12 cellular contexts compared by ENCODE assay signal in the genomic region with DNA sequence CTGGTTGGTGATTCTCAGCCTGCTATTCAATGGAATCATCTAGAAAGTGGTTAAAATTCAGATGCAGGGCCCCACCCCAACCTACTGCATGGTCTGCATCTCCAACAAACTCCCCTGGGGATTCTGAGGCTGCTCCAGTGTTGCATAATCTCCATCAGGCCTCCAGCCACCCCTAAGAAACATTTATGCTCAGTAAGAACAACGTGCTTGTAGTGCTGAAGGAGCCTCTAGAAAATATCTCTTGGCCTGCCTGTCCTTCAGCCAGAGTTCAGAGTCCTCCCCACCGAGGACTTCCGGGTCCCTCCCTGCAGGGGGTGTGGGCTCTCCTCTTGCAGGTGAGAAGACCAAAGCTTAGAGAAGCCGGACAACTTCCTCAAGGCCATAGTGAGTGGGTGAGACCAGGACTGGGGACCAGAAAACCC.
A peak's percentile ranks its signal among the peaks of the same experiment; 100 is the strongest.
DNase-seq lines count a peak whose midpoint lies in the region; ATAC-seq and TF ChIP-seq lines count a peak whose summit lies in the region.
"Had no signal": no experiment of that assay in that cellular context is flagged by ENCODE, and none has a peak within 500 bp of the region (broad histone marks: within the 10 kb centered on the region; RNA-seq: fewer than 3 reads in every experiment).

No MANE protein-coding gene starts in this region.

- no peaks in the 10 kb centered on the region for H3K9me2 ChIP-seq in DOHH2 (replicated peaks; ENCODE audit: control insufficient read depth, low read length)
- no peaks in the 10 kb centered on the region for H3K9me2 ChIP-seq in OCI-LY1 (ENCODE audit: low read depth, low read length)

- ATAC-seq in GM21529 (IDR thresholded peaks at IDR 0.05; ENCODE audit: unreplicated experiment) = no peak
- ATAC-seq in GM21717 (IDR thresholded peaks at IDR 0.05; ENCODE audit: unreplicated experiment) = no peak

- peaks cover 53% of the 10 kb centered on the region for H3K4me1 ChIP-seq in DOHH2 (ENCODE audit: control insufficient read depth, low read length)
- peaks cover 35% of the 10 kb centered on the region for H3K4me1 ChIP-seq in OCI-LY1 (ENCODE audit: insufficient read depth, low read length, severe bottlenecking)
- peaks cover 7 to 19% of the 10 kb centered on the region in 2 experiments for H3K4me1 ChIP-seq in trophoblast cell (ENCODE audit: control insufficient read depth in 1 of 2, insufficient read depth in 2 of 2, low read length in 2 of 2)

- no peak overlapping the region for H2AK5ac ChIP-seq in trophoblast cell (ENCODE audit: low read length)

- no peak overlapping the region for H2BK12ac ChIP-seq in trophoblast cell (ENCODE audit: low read length)

- H3K27ac ChIP-seq in DOHH2 (ENCODE audit: low read depth, low read length) (no peak overlapping the region), OCI-LY1 (ENCODE audit: low read depth, low read length, poor library complexity, severe bottlenecking) (peak overlapping the region; percentile 14), trophoblast cell (ENCODE audit: low read depth, low read length) (no peak overlapping the region)
- H3K27ac ChIP-seq: thyroid gland had no signal

- no peaks in the 10 kb centered on the region for H4K20me1 ChIP-seq in DOHH2 (ENCODE audit: control insufficient read depth, insufficient read depth, low read depth, low read length)
- no peaks in the 10 kb centered on the region for H4K20me1 ChIP-seq in OCI-LY1 (ENCODE audit: insufficient read depth, low read length)

- no peak overlapping the region for H2BK120ac ChIP-seq in trophoblast cell (ENCODE audit: insufficient read depth, low read length, poor library complexity)

- H3K36me3 ChIP-seq in DOHH2 (ENCODE audit: control insufficient read depth, low read length) (no peaks in the 10 kb centered on the region), OCI-LY1 (ENCODE audit: insufficient read depth, low read length) (no peaks in the 10 kb centered on the region), trophoblast cell (ENCODE audit: control insufficient read depth in 1 of 2, insufficient read depth in 2 of 2, low read length in 2 of 2) (no peaks in the 10 kb centered on the region)
- H3K36me3 ChIP-seq: MG63, thyroid gland had no signal

- H3K4me3 ChIP-seq in DOHH2 (ENCODE audit: low read length) = peak overlapping the region; percentile 31
- H3K4me3 ChIP-seq in OCI-LY1 (ENCODE audit: low read depth, low read length, poor library complexity, severe bottlenecking) = no peak overlapping the region
- H3K4me3 ChIP-seq in trophoblast cell (ENCODE audit: low read depth, low read length) = no peak overlapping the region
- H3K4me3 ChIP-seq: MG63, thyroid gland had no signal

- DNase-seq in fibroblast of gingiva (ENCODE audit: low read depth) (peak; percentile 68), trophoblast cell (no peak), HEK293T (ENCODE audit: extremely low spot score) (no peak), Kasumi-1 (lab: John Stamatoyannopoulos, UW) (no peak)
- DNase-seq: activated CD4-positive, alpha-beta T cell treated with anti-CD3 and anti-CD28 coated beads for 4 hours; MG63; NK-92 treated with Interleukin-12 subunit alpha and Interleukin-12 subunit beta, amount 100 ng/mL, for 24 hours; thyroid gland had no signal

- no peak overlapping the region; the same call in 1 of the 2 replicates for H3K9ac ChIP-seq in OCI-LY1 (ENCODE audit: low read length)
- H3K9ac ChIP-seq in trophoblast cell (ENCODE audit: low read length) = no peak overlapping the region

- TF ChIP-seq CTCF in DOHH2 (IDR thresholded peaks at IDR 0.05; ENCODE audit: low read depth, low read length, poor library complexity, severe bottlenecking) (no peak), OCI-LY1 (IDR thresholded peaks at IDR 0.05; ENCODE audit: low read length) (no peak)

- peak overlapping the region; percentile 52 for H3K4me2 ChIP-seq in DOHH2 (ENCODE audit: low read length)
- peak overlapping the region; percentile 35; the same call in 1 of the 2 replicates for H3K4me2 ChIP-seq in OCI-LY1 (ENCODE audit: low read length)
- H3K4me2 ChIP-seq in trophoblast cell (ENCODE audit: low read length) = no peak overlapping the region

- H4K91ac ChIP-seq in trophoblast cell (ENCODE audit: low read depth, low read length) = peak overlapping the region; percentile 29

- no peak overlapping the region for H2BK5ac ChIP-seq in trophoblast cell (ENCODE audit: low read depth, low read length, poor library complexity)

- H3K27me3 ChIP-seq in DOHH2 (ENCODE audit: control insufficient read depth, low read length) (peaks cover 17% of the 10 kb centered on the region), OCI-LY1 (ENCODE audit: insufficient read depth, low read length) (no peaks in the 10 kb centered on the region), trophoblast cell (ENCODE audit: insufficient read depth, low read length) (peaks cover 13% of the 10 kb centered on the region)
- H3K27me3 ChIP-seq: MG63, thyroid gland had no signal

- H3K4ac ChIP-seq in trophoblast cell (ENCODE audit: low read depth, low read length) = no peak overlapping the region

- CTCF ChIA-PET in HEK293T (lab: Yijun Ruan, JAX) = interaction anchor here (1.2 to 2.2 kb wide), 3 partner anchors 9 to 15 kb away, joined by 3 to 21 read pairs (median 10); no protein-coding TSS in a partner anchor

- POLR2A ChIA-PET in HEK293T (lab: Yijun Ruan, JAX) = no interaction called here

- no peak overlapping the region for H3K14ac ChIP-seq in trophoblast cell (ENCODE audit: low read length)

- no peak overlapping the region for H3K23ac ChIP-seq in trophoblast cell (ENCODE audit: low read length)

- H3K79me2 ChIP-seq in DOHH2 (ENCODE audit: control insufficient read depth, low read length) (no peaks in the 10 kb centered on the region), OCI-LY1 (ENCODE audit: insufficient read depth, low read length) (no peaks in the 10 kb centered on the region), trophoblast cell (ENCODE audit: control insufficient read depth, insufficient read depth, low read length, poor library complexity) (no peaks in the 10 kb centered on the region)

- no peaks in the 10 kb centered on the region for H3F3A ChIP-seq in DOHH2 (ENCODE audit: control insufficient read depth, insufficient read depth)
- no peaks in the 10 kb centered on the region for H3F3A ChIP-seq in OCI-LY1 (ENCODE audit: insufficient read depth, low read length)

- no peaks in the 10 kb centered on the region for H3K79me1 ChIP-seq in trophoblast cell (ENCODE audit: low read length)

- no peak overlapping the region for H3K18ac ChIP-seq in trophoblast cell (ENCODE audit: low read length)

- no CpG with 5 or more reads among the region's 4 CpGs for WGBS in trophoblast cell (ENCODE audit: extremely low coverage, insufficient coverage, insufficient read length)

- H2AFZ ChIP-seq in OCI-LY1 (ENCODE audit: low read length) = peak overlapping the region; percentile 32; the same call in 1 of the 2 replicates
- H2AFZ ChIP-seq in trophoblast cell (ENCODE audit: insufficient read depth, low read length, poor library complexity) = no peak overlapping the region

- no peak overlapping the region for H4K12ac ChIP-seq in trophoblast cell (ENCODE audit: low read depth, low read length)

- H4K8ac ChIP-seq in trophoblast cell (ENCODE audit: low read depth, low read length) = no peak overlapping the region

- H3K9me3 ChIP-seq in DOHH2 (ENCODE audit: control insufficient read depth, insufficient read depth, low read length) (no peaks in the 10 kb centered on the region), OCI-LY1 (ENCODE audit: low read length) (no peaks in the 10 kb centered on the region), trophoblast cell (ENCODE audit: insufficient read depth, low read depth, low read length) (peaks cover 8% of the 10 kb centered on the region)
- H3K9me3 ChIP-seq: MG63, thyroid gland had no signal

TF ChIP-seq in HEK293T, 16 proteins besides CTCF, POLR2A, EP300 and RAD21:
- no peak for TF ChIP-seq FOXA1 (IDR thresholded peaks at IDR 0.05)
